In genomic region chr1:165883056-165883455, GRCh38 we compare ENCODE assay signal across 1 cellular context.
TF ChIP-seq lines count a peak whose summit lies in the region.

No MANE protein-coding gene starts in this region.

TF ChIP-seq in GM23338, 12 proteins besides CTCF, POLR2A, EP300 and RAD21 (continued from another document):
- TF ChIP-seq, protein P1, sequence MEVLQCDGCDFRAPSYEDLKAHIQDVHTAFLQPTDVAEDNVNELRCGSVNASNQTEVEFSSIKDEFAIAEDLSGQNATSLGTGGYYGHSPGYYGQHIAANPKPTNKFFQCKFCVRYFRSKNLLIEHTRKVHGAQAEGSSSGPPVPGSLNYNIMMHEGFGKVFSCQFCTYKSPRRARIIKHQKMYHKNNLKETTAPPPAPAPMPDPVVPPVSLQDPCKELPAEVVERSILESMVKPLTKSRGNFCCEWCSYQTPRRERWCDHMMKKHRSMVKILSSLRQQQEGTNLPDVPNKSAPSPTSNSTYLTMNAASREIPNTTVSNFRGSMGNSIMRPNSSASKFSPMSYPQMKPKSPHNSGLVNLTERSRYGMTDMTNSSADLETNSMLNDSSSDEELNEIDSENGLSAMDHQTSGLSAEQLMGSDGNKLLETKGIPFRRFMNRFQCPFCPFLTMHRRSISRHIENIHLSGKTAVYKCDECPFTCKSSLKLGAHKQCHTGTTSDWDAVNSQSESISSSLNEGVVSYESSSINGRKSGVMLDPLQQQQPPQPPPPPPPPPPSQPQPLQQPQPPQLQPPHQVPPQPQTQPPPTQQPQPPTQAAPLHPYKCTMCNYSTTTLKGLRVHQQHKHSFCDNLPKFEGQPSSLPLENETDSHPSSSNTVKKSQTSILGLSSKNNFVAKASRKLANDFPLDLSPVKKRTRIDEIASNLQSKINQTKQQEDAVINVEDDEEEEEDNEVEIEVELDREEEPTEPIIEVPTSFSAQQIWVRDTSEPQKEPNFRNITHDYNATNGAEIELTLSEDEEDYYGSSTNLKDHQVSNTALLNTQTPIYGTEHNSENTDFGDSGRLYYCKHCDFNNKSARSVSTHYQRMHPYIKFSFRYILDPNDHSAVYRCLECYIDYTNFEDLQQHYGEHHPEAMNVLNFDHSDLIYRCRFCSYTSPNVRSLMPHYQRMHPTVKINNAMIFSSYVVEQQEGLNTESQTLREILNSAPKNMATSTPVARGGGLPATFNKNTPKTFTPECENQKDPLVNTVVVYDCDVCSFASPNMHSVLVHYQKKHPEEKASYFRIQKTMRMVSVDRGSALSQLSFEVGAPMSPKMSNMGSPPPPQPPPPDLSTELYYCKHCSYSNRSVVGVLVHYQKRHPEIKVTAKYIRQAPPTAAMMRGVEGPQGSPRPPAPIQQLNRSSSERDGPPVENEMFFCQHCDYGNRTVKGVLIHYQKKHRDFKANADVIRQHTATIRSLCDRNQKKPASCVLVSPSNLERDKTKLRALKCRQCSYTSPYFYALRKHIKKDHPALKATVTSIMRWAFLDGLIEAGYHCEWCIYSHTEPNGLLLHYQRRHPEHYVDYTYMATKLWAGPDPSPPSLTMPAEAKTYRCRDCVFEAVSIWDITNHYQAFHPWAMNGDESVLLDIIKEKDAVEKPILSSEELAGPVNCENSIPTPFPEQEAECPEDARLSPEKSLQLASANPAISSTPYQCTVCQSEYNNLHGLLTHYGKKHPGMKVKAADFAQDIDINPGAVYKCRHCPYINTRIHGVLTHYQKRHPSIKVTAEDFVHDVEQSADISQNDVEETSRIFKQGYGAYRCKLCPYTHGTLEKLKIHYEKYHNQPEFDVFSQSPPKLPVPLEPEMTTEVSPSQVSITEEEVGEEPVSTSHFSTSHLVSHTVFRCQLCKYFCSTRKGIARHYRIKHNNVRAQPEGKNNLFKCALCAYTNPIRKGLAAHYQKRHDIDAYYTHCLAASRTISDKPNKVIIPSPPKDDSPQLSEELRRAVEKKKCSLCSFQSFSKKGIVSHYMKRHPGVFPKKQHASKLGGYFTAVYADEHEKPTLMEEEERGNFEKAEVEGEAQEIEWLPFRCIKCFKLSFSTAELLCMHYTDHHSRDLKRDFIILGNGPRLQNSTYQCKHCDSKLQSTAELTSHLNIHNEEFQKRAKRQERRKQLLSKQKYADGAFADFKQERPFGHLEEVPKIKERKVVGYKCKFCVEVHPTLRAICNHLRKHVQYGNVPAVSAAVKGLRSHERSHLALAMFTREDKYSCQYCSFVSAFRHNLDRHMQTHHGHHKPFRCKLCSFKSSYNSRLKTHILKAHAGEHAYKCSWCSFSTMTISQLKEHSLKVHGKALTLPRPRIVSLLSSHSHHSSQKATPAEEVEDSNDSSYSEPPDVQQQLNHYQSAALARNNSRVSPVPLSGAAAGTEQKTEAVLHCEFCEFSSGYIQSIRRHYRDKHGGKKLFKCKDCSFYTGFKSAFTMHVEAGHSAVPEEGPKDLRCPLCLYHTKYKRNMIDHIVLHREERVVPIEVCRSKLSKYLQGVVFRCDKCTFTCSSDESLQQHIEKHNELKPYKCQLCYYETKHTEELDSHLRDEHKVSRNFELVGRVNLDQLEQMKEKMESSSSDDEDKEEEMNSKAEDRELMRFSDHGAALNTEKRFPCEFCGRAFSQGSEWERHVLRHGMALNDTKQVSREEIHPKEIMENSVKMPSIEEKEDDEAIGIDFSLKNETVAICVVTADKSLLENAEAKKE (CRISPR knock-in tag; IDR thresholded peaks at IDR 0.05): no peak
- TF ChIP-seq CREB1 (CRISPR knock-in tag; IDR thresholded peaks at IDR 0.05; ENCODE audit: low read depth) (no peak), POLR2AphosphoS5 (IDR thresholded peaks at IDR 0.05; ENCODE audit: low read depth) (no peak), ZNF331 (CRISPR knock-in tag; IDR thresholded peaks at IDR 0.05; ENCODE audit: low read depth) (no peak), NANOG (IDR thresholded peaks at IDR 0.05; ENCODE audit: borderline replicate concordance) (no peak), EZH2phosphoT487 (IDR thresholded peaks at IDR 0.05; ENCODE audit: unreplicated experiment) (no peak)
